In genomic region chr17:58402679-58403078, GRCh38 we compare ENCODE assay signal across 14 cellular contexts. TPM values are rescaled to one million over a fixed set of nuclear protein-coding genes. Genes with fewer than 3 reads are reported as not detected.
A peak's percentile ranks its signal among the peaks of the same experiment; 100 is the strongest.
DNase-seq lines count a peak whose midpoint lies in the region; ATAC-seq and TF ChIP-seq lines count a peak whose summit lies in the region.
"Had no signal": no experiment of that assay in that cellular context is flagged by ENCODE, and none has a peak within 500 bp of the region (broad histone marks: within the 10 kb centered on the region; RNA-seq: fewer than 3 reads in every experiment).

No MANE protein-coding gene starts in this region.

- TF ChIP-seq CTCF in astrocyte of the cerebellum (IDR thresholded peaks at IDR 0.05; ENCODE audit: low read depth, low read length, missing control alignments) (no peak), BE2C (IDR thresholded peaks at IDR 0.05; ENCODE audit: low read depth, low read length) (no peak)

- no peak overlapping the region for H3K9ac ChIP-seq in iPS-15b (ENCODE audit: low read depth, low read length)

- H3K27me3 ChIP-seq in iPS-15b (ENCODE audit: control insufficient read depth, insufficient read depth, low read length) (peaks cover 61% of the 10 kb centered on the region), BE2C (peaks cover 86% of the 10 kb centered on the region)

- H3K36me3 Mint-ChIP-seq in T-helper 2 cell treated with Interferon-gamma antibody and Interleukin-4, amounts not matched to agents 5 μg/mL and 100 μg/mL, for 36 hours (ENCODE audit: low read depth) = peaks cover 4% of the 10 kb centered on the region

- H3K36me3 ChIP-seq in iPS-15b (ENCODE audit: control insufficient read depth, insufficient read depth, low read length) (no peaks in the 10 kb centered on the region), BE2C (no peaks in the 10 kb centered on the region)

- no peak for DNase-seq in T-helper 2 cell treated with Interferon-gamma antibody and Interleukin-4, amounts not matched to agents 5 μg/mL and 100 μg/mL, for 36 hours (ENCODE audit: low spot score)
- no peak for DNase-seq in T-helper 2 cell
- DNase-seq in astrocyte of the cerebellum (ENCODE audit: low read depth) = peak; percentile 74
- no peak for DNase-seq in BE2C
- no peak for DNase-seq in NCI-H2171 (lab: John Stamatoyannopoulos, UW)
- DNase-seq in NCI-H2171 treated with DMSO at 0.1 percent for 48 hours (lab: John Stamatoyannopoulos, UW) = no peak
- DNase-seq: 8988T; activated T-cell treated with anti-CD3 and anti-CD28 coated beads, Interleukin-2, amount 50 U/mL, for 48 hours; central memory CD4-positive, alpha-beta T cell; foreskin fibroblast; NCI-H69; psoas muscle had no signal

- H3K4me1 Mint-ChIP-seq in T-helper 2 cell treated with Interferon-gamma antibody and Interleukin-4, amounts not matched to agents 5 μg/mL and 100 μg/mL, for 36 hours (ENCODE audit: low read depth) = peaks cover 39% of the 10 kb centered on the region

- no peak overlapping the region for H3K27ac Mint-ChIP-seq in T-helper 2 cell treated with Interferon-gamma antibody and Interleukin-4, amounts not matched to agents 5 μg/mL and 100 μg/mL, for 36 hours

- no peaks in the 10 kb centered on the region for H3K27me3 Mint-ChIP-seq in T-helper 2 cell treated with Interferon-gamma antibody and Interleukin-4, amounts not matched to agents 5 μg/mL and 100 μg/mL, for 36 hours (ENCODE audit: low read depth)

- H3K4me1 ChIP-seq in iPS-15b (ENCODE audit: control insufficient read depth, insufficient read depth, low read length) (peaks cover 43% of the 10 kb centered on the region), BE2C (no peaks in the 10 kb centered on the region)
- H3K4me1 ChIP-seq: psoas muscle had no signal

- H3K9me3 ChIP-seq in iPS-15b (ENCODE audit: control insufficient read depth, insufficient read depth, low read length) (no peaks in the 10 kb centered on the region), BE2C (no peaks in the 10 kb centered on the region)
- H3K9me3 ChIP-seq: psoas muscle had no signal

- in situ Hi-C loops in astrocyte of the cerebellum (cut with HindIII; ENCODE audit: low sequenced_read_pairs) = no loop called here

- no peak overlapping the region for H3K4me3 ChIP-seq in astrocyte of the cerebellum (ENCODE audit: low read depth, low read length)
- peak overlapping the region; percentile 5 for H3K4me3 ChIP-seq in iPS-15b (ENCODE audit: low read depth, low read length)
- no peak overlapping the region for H3K4me3 ChIP-seq in BE2C (ENCODE audit: low read depth, low read length)
- H3K4me3 ChIP-seq: psoas muscle had no signal

- peak overlapping the region; percentile 38 for H3K4me3 Mint-ChIP-seq in T-helper 2 cell treated with Interferon-gamma antibody and Interleukin-4, amounts not matched to agents 5 μg/mL and 100 μg/mL, for 36 hours

- no peaks in the 10 kb centered on the region for H3K9me3 Mint-ChIP-seq in T-helper 2 cell treated with Interferon-gamma antibody and Interleukin-4, amounts not matched to agents 5 μg/mL and 100 μg/mL, for 36 hours

- ATAC-seq in GM21515 (IDR thresholded peaks at IDR 0.05; ENCODE audit: unreplicated experiment) = no peak
- ATAC-seq: psoas muscle had no signal

RNA-seq across cellular contexts. Expression of gene RNF43, which starts 14.7 kb away (rescaled TPM):
- not detected for polyA plus RNA-seq in BE2C (2012; ENCODE audit: insufficient read depth, insufficient read length, low read depth)

RNA-seq across cellular contexts. Expression of gene SUPT4H1, which starts 50.7 kb away (rescaled TPM):
- polyA plus RNA-seq in BE2C (2012; ENCODE audit: insufficient read depth, insufficient read length, low read depth) = 510 TPM
